In genomic region chr9:27272103-27272502, GRCh38 we compare ENCODE assay signal across 21 cellular contexts. TPM values are rescaled to one million over a fixed set of nuclear protein-coding genes. Genes with fewer than 3 reads are reported as not detected.
DNase-seq lines count a peak whose midpoint lies in the region; ATAC-seq, FAIRE-seq and TF ChIP-seq lines count a peak whose summit lies in the region.
"Had no signal": no experiment of that assay in that cellular context is flagged by ENCODE, and none has a peak within 500 bp of the region (broad histone marks: within the 10 kb centered on the region; RNA-seq: fewer than 3 reads in every experiment).

No MANE protein-coding gene starts in this region.

- H3K79me2 ChIP-seq in Karpas-422 (ENCODE audit: low read length), result no peaks in the 10 kb centered on the region
- no peaks in the 10 kb centered on the region for H3K79me2 ChIP-seq in neural progenitor cell (ENCODE audit: low read depth)
- no peaks in the 10 kb centered on the region for H3K79me2 ChIP-seq in PC-9 (ENCODE audit: low read depth)

- H3K36me3 ChIP-seq in Karpas-422 (ENCODE audit: insufficient read depth, low read length) (no peaks in the 10 kb centered on the region), neural progenitor cell (no peaks in the 10 kb centered on the region), PC-9 (ENCODE audit: low read depth) (no peaks in the 10 kb centered on the region), spleen (no peaks in the 10 kb centered on the region)

- no peak for DNase-seq in GM12891 (ENCODE audit: insufficient read length, low spot score)
- no peak for DNase-seq in Karpas-422
- no peak for DNase-seq in neural progenitor cell (ENCODE audit: low spot score)
- no peak for DNase-seq in DMS79 (lab: John Stamatoyannopoulos, UW)
- no peak for DNase-seq in PC-9
- DNase-seq in spleen, result no peak
- DNase-seq: AML-193; CD4-positive, alpha-beta T cell; DMS153; DMS79 treated with DMSO at 0.1 percent for 48 hours; H9; KG1 had no signal

- H3K4me3 Mint-ChIP-seq in neural progenitor cell, result no peak overlapping the region
- H3K4me3 Mint-ChIP-seq: CD4-positive, alpha-beta T cell; H9 had no signal

- H2AFZ ChIP-seq in Karpas-422 (ENCODE audit: low read length) (peak overlapping the region; percentile 91), neural progenitor cell (replicated peaks) (no peak overlapping the region), PC-9 (no peak overlapping the region)

- POLR2A ChIA-PET in PC-9 (lab: Charles Lee; ENCODE audit: unreplicated experiment), result no interaction called here

- H3K36me3 Mint-ChIP-seq in neural progenitor cell, result no peaks in the 10 kb centered on the region

- H3K27ac ChIP-seq in Karpas-422 (ENCODE audit: low read length) (no peak overlapping the region), neural progenitor cell (no peak overlapping the region), PC-9 (no peak overlapping the region), spleen (no peak overlapping the region)
- H3K27ac ChIP-seq: 22Rv1, A549, C4-2B had no signal

- H3K27ac Mint-ChIP-seq in neural progenitor cell, result no peak overlapping the region
- H3K27ac Mint-ChIP-seq: CD4-positive, alpha-beta T cell; H9 had no signal

- TF ChIP-seq CTCF in neural progenitor cell (IDR thresholded peaks at IDR 0.05) (no peak), PC-9 (conservative IDR thresholded peaks at IDR 0.05) (no peak), spleen (IDR thresholded peaks at IDR 0.05 in 8 of 11, conservative IDR thresholded peaks at IDR 0.05 in 3 of 11) (no peak)

- CTCF ChIA-PET in PC-9 (lab: Charles Lee), result no interaction called here

- intact Hi-C loops in PC-9 (cut with micrococcal nuclease; ENCODE audit: unreplicated experiment), result no loop called here
- intact Hi-C loops in spleen (cut with DNase I; ENCODE audit: low total_unique reads), result loop anchor here (10.0 kb wide), 1 partner anchor 527 kb away; no protein-coding TSS in a partner anchor

- H3K9me3 ChIP-seq in Karpas-422 (ENCODE audit: low read length), result no peaks in the 10 kb centered on the region
- H3K9me3 ChIP-seq in neural progenitor cell (ENCODE audit: low read depth), result no peaks in the 10 kb centered on the region
- no peaks in the 10 kb centered on the region for H3K9me3 ChIP-seq in PC-9 (ENCODE audit: insufficient read depth, low read depth)
- no peaks in the 10 kb centered on the region for H3K9me3 ChIP-seq in spleen
- H3K9me3 ChIP-seq: A549 had no signal

- peaks cover 14% of the 10 kb centered on the region for H3K4me1 ChIP-seq in Karpas-422 (ENCODE audit: low read length)
- H3K4me1 ChIP-seq in neural progenitor cell, result peaks cover 13% of the 10 kb centered on the region
- no peaks in the 10 kb centered on the region for H3K4me1 ChIP-seq in PC-9 (replicated peaks; ENCODE audit: insufficient read depth)
- peaks cover 0 to 9% (median 7%) of the 10 kb centered on the region in 6 donors for H3K4me1 ChIP-seq in spleen
- H3K4me1 ChIP-seq: A549 had no signal

- no peak overlapping the region for H3K4me3 ChIP-seq in Karpas-422 (ENCODE audit: low read length)
- no peak overlapping the region for H3K4me3 ChIP-seq in neural progenitor cell
- no peak overlapping the region for H3K4me3 ChIP-seq in PC-9
- no peak overlapping the region for H3K4me3 ChIP-seq in spleen
- H3K4me3 ChIP-seq: A549 had no signal

- no peaks in the 10 kb centered on the region for H3K9me2 ChIP-seq in Karpas-422 (replicated peaks; ENCODE audit: insufficient read depth, low read length)
- H3K9me2 ChIP-seq in PC-9 (ENCODE audit: insufficient read depth), result no peaks in the 10 kb centered on the region

- BruUV-seq in PC-9 (replicated peaks; lab: Mats Ljungman, UMichigan), result no TSS peak

- H3K27me3 ChIP-seq in Karpas-422 (ENCODE audit: low read length) (0 out of 2 replicates have a peak, but pooled peaks cover 2% of the 10 kb centered on the region), neural progenitor cell (no peaks in the 10 kb centered on the region), PC-9 (ENCODE audit: insufficient read depth, low read depth) (no peaks in the 10 kb centered on the region), spleen (replicated peaks in 1 of 7) (no peaks in the 10 kb centered on the region)

- TF ChIP-seq POLR2A in GM12891 (IDR thresholded peaks at IDR 0.05; ENCODE audit: low read depth, low read length), result no peak
- TF ChIP-seq POLR2A in spleen (IDR thresholded peaks at IDR 0.05), result no peak

- peaks cover 6% of the 10 kb centered on the region for H3K4me1 Mint-ChIP-seq in neural progenitor cell

- ATAC-seq in GM18868 (IDR thresholded peaks at IDR 0.05; ENCODE audit: unreplicated experiment) (peak; percentile 44), GM19455 (IDR thresholded peaks at IDR 0.05; ENCODE audit: unreplicated experiment) (no peak)
- ATAC-seq: A549 had no signal

- H3K27me3 Mint-ChIP-seq in neural progenitor cell (ENCODE audit: insufficient read depth, low read depth), result no peaks in the 10 kb centered on the region
- H3K27me3 Mint-ChIP-seq: CD4-positive, alpha-beta T cell had no signal

- no peaks in the 10 kb centered on the region for H3K9me3 Mint-ChIP-seq in neural progenitor cell
- H3K9me3 Mint-ChIP-seq: CD4-positive, alpha-beta T cell; H9 had no signal

- H3K4me2 ChIP-seq in Karpas-422 (ENCODE audit: low read depth, low read length, poor library complexity, severe bottlenecking) (peak overlapping the region; percentile 24), neural progenitor cell (no peak overlapping the region), PC-9 (no peak overlapping the region)
- H3K4me2 ChIP-seq: A549 had no signal

- 66 to 88% (median 78%) methylated on average over 2 of the region's 2 CpGs for WGBS in spleen, 5 donors

- H3K9ac ChIP-seq in Karpas-422 (ENCODE audit: low read length), result no peak overlapping the region
- peak overlapping the region; percentile 4 for H3K9ac ChIP-seq in neural progenitor cell

- no peaks in the 10 kb centered on the region for H4K20me1 ChIP-seq in Karpas-422 (ENCODE audit: insufficient read depth, low read depth, low read length)
- H4K20me1 ChIP-seq in neural progenitor cell (ENCODE audit: low read depth), result no peaks in the 10 kb centered on the region
- no peaks in the 10 kb centered on the region for H4K20me1 ChIP-seq in PC-9 (ENCODE audit: insufficient read depth)

- peak; percentile 26 for FAIRE-seq in GM12891 (lab: Jason Lieb, UNC)
- FAIRE-seq: A549, GM12892, H1 had no signal

- H3F3A ChIP-seq in neural progenitor cell (ENCODE audit: low read depth) (peaks cover 10% of the 10 kb centered on the region), PC-9 (ENCODE audit: insufficient read depth, low read depth) (no peaks in the 10 kb centered on the region)

TF ChIP-seq in GM12891, 5 proteins besides CTCF, POLR2A, EP300 and RAD21:
- no peak for TF ChIP-seq POU2F2 (IDR thresholded peaks at IDR 0.05; ENCODE audit: low read depth, low read length)
- peak; percentile 84 for TF ChIP-seq SPI1 (IDR thresholded peaks at IDR 0.05; ENCODE audit: low read depth, low read length)
TF ChIP-seq in GM12891: peak in this region for 1.

RNA-seq across cellular contexts. Expression of gene EQTN, which starts 24.8 kb away (rescaled TPM):
- polyA plus RNA-seq in GM12891 (2012; ENCODE audit: low read depth, missing spikeins), result not detected
- not detected in 2 replicates for total RNA-seq in Karpas-422 (2014; rRNA removed; shearing (Covaris generic); ENCODE audit: low replicate concordance)
- total RNA-seq in neural progenitor cell (ENCODE audit: low replicate concordance) (2.0 and 3.4 TPM in 2 replicates), PC-9 (2021) (not detected in 2 replicates), spleen (1 to 10 TPM in 1 of 7 donors, under 1 TPM in 1, not detected in 5; 0.56 to 1.3 TPM)
- polyA plus RNA-seq in spleen, result under 1 TPM; 0.26 to 0.35 (median 0.28) TPM
- total RNA-seq: CD4-positive, alpha-beta T cell; G401; H1; H9 had no signal
- polyA plus RNA-seq: A549, BJ had no signal
